ENCODE assay signal across 8 cellular contexts in genomic region chr20:63567382-63568169, GRCh38. TPM values are rescaled to one million over a fixed set of nuclear protein-coding genes. Genes with fewer than 3 reads are reported as not detected.
DNase-seq lines count a peak whose midpoint lies in the region; ATAC-seq and TF ChIP-seq lines count a peak whose summit lies in the region.

No MANE protein-coding gene starts in this region.

- DNase-seq in T-helper 9 cell (peak; percentile 32), nephron progenitor cell (no peak), glutamatergic neuron (no peak), SW480 (ENCODE audit: low spot score) (no peak)
- peak; percentile 47 to 53 (median 49) for DNase-seq in effector memory CD8-positive, alpha-beta T cell
- DNase-seq in stimulated activated naive CD4-positive, alpha-beta T cell treated with Interleukin-2 at 50 U/mL for 16 hours (lab: John Stamatoyannopoulos, UW) = peak; percentile 40

- peak overlapping the region; percentile 78 to 86 for H3K4me3 Mint-ChIP-seq in effector memory CD8-positive, alpha-beta T cell
- H3K4me3 Mint-ChIP-seq in nephron progenitor cell (no peak overlapping the region), glutamatergic neuron (ENCODE audit: unreplicated experiment) (no peak overlapping the region)

- no peaks in the 10 kb centered on the region for H3K9me3 Mint-ChIP-seq in effector memory CD8-positive, alpha-beta T cell
- H3K9me3 Mint-ChIP-seq in nephron progenitor cell (no peaks in the 10 kb centered on the region), glutamatergic neuron (ENCODE audit: unreplicated experiment) (no peaks in the 10 kb centered on the region)

- peaks cover 24% of the 10 kb centered on the region for H3K36me3 Mint-ChIP-seq in effector memory CD8-positive, alpha-beta T cell (ENCODE audit: insufficient read depth)
- no peaks in the 10 kb centered on the region for H3K36me3 Mint-ChIP-seq in nephron progenitor cell (ENCODE audit: low read depth)
- no peaks in the 10 kb centered on the region for H3K36me3 Mint-ChIP-seq in glutamatergic neuron (ENCODE audit: unreplicated experiment)

- ATAC-seq in GM18517 (IDR thresholded peaks at IDR 0.05; ENCODE audit: unreplicated experiment) (peak; percentile 65), HG02973 (IDR thresholded peaks at IDR 0.05; ENCODE audit: unreplicated experiment) (peak; percentile 57)
- ATAC-seq in effector memory CD8-positive, alpha-beta T cell (replicated peaks) = peak; percentile 71

- H3K4me1 Mint-ChIP-seq in effector memory CD8-positive, alpha-beta T cell (ENCODE audit: low read depth in 2 of 2) = peaks cover 12 to 20% of the 10 kb centered on the region in 2 donors
- H3K4me1 Mint-ChIP-seq in nephron progenitor cell (no peaks in the 10 kb centered on the region), glutamatergic neuron (ENCODE audit: low read depth, unreplicated experiment) (no peaks in the 10 kb centered on the region)

- peak overlapping the region; percentile 52 to 84 for H3K27ac Mint-ChIP-seq in effector memory CD8-positive, alpha-beta T cell
- H3K27ac Mint-ChIP-seq in nephron progenitor cell (no peak overlapping the region), glutamatergic neuron (ENCODE audit: unreplicated experiment) (no peak overlapping the region)

- H3K27me3 Mint-ChIP-seq in effector memory CD8-positive, alpha-beta T cell = no peaks in the 10 kb centered on the region
- no peaks in the 10 kb centered on the region for H3K27me3 Mint-ChIP-seq in nephron progenitor cell (ENCODE audit: low read depth, poor library complexity)
- H3K27me3 Mint-ChIP-seq in glutamatergic neuron (ENCODE audit: unreplicated experiment) = peaks cover 1% of the 10 kb centered on the region

- TF ChIP-seq CTCF in nephron progenitor cell (IDR thresholded peaks at IDR 0.05) = no peak
- no peak for TF ChIP-seq CTCF in glutamatergic neuron (IDR thresholded peaks at IDR 0.05; ENCODE audit: partially characterized antibody, unreplicated experiment)

RNA-seq across cellular contexts. Expression of gene HELZ2, which starts 6.5 kb away (rescaled TPM):
- 87.7 TPM for total RNA-seq in glutamatergic neuron (ENCODE audit: unreplicated experiment)

RNA-seq across cellular contexts. Expression of gene FNDC11, which starts 13.6 kb away (rescaled TPM):
- total RNA-seq in glutamatergic neuron (ENCODE audit: unreplicated experiment) = 9.3 TPM

RNA-seq across cellular contexts. Expression of gene SRMS, which starts 20.0 kb away (rescaled TPM):
- not detected for total RNA-seq in glutamatergic neuron (ENCODE audit: unreplicated experiment)

RNA-seq across cellular contexts. Expression of gene PTK6, which starts 30.4 kb away (rescaled TPM):
- 0.17 TPM for total RNA-seq in glutamatergic neuron (ENCODE audit: unreplicated experiment)

RNA-seq across cellular contexts. Expression of gene PPDPF, which starts 47.0 kb away (rescaled TPM):
- total RNA-seq in glutamatergic neuron (ENCODE audit: unreplicated experiment) = 293 TPM

Comparison
In these comparisons a context has a peak if more than half of its experiments do, and no peak if none do; other contexts are left out.
1. DNase-seq: peak in T-helper 9 cell (single experiment), effector memory CD8-positive, alpha-beta T cell (3 of 3) and stimulated activated naive CD4-positive, alpha-beta T cell treated with Interleukin-2 at 50 U/mL for 16 hours (single experiment); none in nephron progenitor cell (single experiment), glutamatergic neuron (single experiment) and SW480 (single experiment).
2. H3K27ac Mint-ChIP-seq: peak in effector memory CD8-positive, alpha-beta T cell (2 of 2); none in nephron progenitor cell (single experiment) and glutamatergic neuron (single experiment).
3. H3K4me3 Mint-ChIP-seq: peak in effector memory CD8-positive, alpha-beta T cell (2 of 2); none in nephron progenitor cell (single experiment) and glutamatergic neuron (single experiment).
4. Peak in every context shown above with its lines, with median percentiles within 50 percentile points of each other: ATAC-seq.